Comparison of ENCODE assay signal across 11 cellular contexts in genomic region chr2:241788572-241788971, GRCh38. TPM values are rescaled to one million over a fixed set of nuclear protein-coding genes. Genes with fewer than 3 reads are reported as not detected.
DNase-seq lines count a peak whose midpoint lies in the region; ATAC-seq, FAIRE-seq and TF ChIP-seq lines count a peak whose summit lies in the region.
"Had no signal": no experiment of that assay in that cellular context is flagged by ENCODE, and none has a peak within 500 bp of the region (broad histone marks: within the 10 kb centered on the region; RNA-seq: fewer than 3 reads in every experiment).

No MANE protein-coding gene starts in this region.

- H3K9me3 ChIP-seq in OCI-LY3 (ENCODE audit: insufficient read depth, low read length) (no peaks in the 10 kb centered on the region), ascending aorta (no peaks in the 10 kb centered on the region), gastroesophageal sphincter (no peaks in the 10 kb centered on the region)

- no peak overlapping the region for H3K4me3 ChIP-seq in OCI-LY3 (ENCODE audit: low read length)
- H3K4me3 ChIP-seq in ascending aorta = no peak overlapping the region
- H3K4me3 ChIP-seq in gastroesophageal sphincter = no peak overlapping the region
- H3K4me3 ChIP-seq: lung, smooth muscle cell had no signal

- FAIRE-seq in GM19239 (lab: Jason Lieb, UNC) = peak; percentile 75

- no peak overlapping the region for H3K27ac ChIP-seq in OCI-LY3 (ENCODE audit: low read length)
- H3K27ac ChIP-seq in ascending aorta = no peak overlapping the region
- no peak overlapping the region for H3K27ac ChIP-seq in gastroesophageal sphincter
- H3K27ac ChIP-seq: HL-60 had no signal

- TF ChIP-seq CTCF in OCI-LY3 (IDR thresholded peaks at IDR 0.05; ENCODE audit: low read depth, low read length) (no peak), ascending aorta (IDR thresholded peaks at IDR 0.05) (no peak), gastroesophageal sphincter (IDR thresholded peaks at IDR 0.05) (no peak)

- peak overlapping the region; percentile 29; the same call in 1 of the 2 replicates for H3K4me2 ChIP-seq in OCI-LY3 (ENCODE audit: low read length)
- H3K4me2 ChIP-seq: smooth muscle cell had no signal

- H3K27me3 ChIP-seq in OCI-LY3 (ENCODE audit: low read depth, low read length) (no peaks in the 10 kb centered on the region), ascending aorta (no peaks in the 10 kb centered on the region), gastroesophageal sphincter (no peaks in the 10 kb centered on the region)

- H3K27ac Mint-ChIP-seq in activated naive CD4-positive, alpha-beta T cell treated with anti-CD3 and anti-CD28 coated beads, Interleukin-2, amount 50 U/mL, for 72 hours = peak overlapping the region; percentile 10 to 73
- H3K27ac Mint-ChIP-seq: T-helper 1 cell treated with Interleukin-12 subunit alpha and Interleukin-12 subunit beta and Interleukin-4 antibody, amounts not matched to agents 30 μg/mL and 1 μg/mL, for 36 hours had no signal

- peaks cover 0 to 49% of the 10 kb centered on the region in 2 donors for H3K9me3 Mint-ChIP-seq in activated naive CD4-positive, alpha-beta T cell treated with anti-CD3 and anti-CD28 coated beads, Interleukin-2, amount 50 U/mL, for 72 hours

- intact Hi-C loops in ascending aorta (cut with DNase I) = no loop called here

- DNase-seq in GM19239 (ENCODE audit: insufficient read length, low spot score) (peak; percentile 3), ascending aorta (ENCODE audit: low spot score in 2 of 2) (no peak)
- peak; percentile 43 to 75 for DNase-seq in activated naive CD4-positive, alpha-beta T cell treated with anti-CD3 and anti-CD28 coated beads, Interleukin-2, amount 50 U/mL, for 72 hours (ENCODE audit: low spot score in 2 of 2)
- peak; percentile 21 to 23 for DNase-seq in stimulated activated CD8-positive, alpha-beta memory T cell treated with anti-CD3 and anti-CD28 coated beads, Interleukin-15, amount 100 ng/mL, for 4 hours (ENCODE audit: low read depth in 2 of 2)

- TF ChIP-seq POLR2A in gastroesophageal sphincter (IDR thresholded peaks at IDR 0.05) = no peak

- H3K36me3 ChIP-seq in OCI-LY3 (replicated peaks; ENCODE audit: low read depth, low read length) (no peaks in the 10 kb centered on the region), ascending aorta (no peaks in the 10 kb centered on the region), gastroesophageal sphincter (no peaks in the 10 kb centered on the region)

- H4K20me1 ChIP-seq in OCI-LY3 (ENCODE audit: insufficient read depth, low read length) = no peaks in the 10 kb centered on the region

- peaks cover 13 to 56% of the 10 kb centered on the region in 2 donors for H3K36me3 Mint-ChIP-seq in activated naive CD4-positive, alpha-beta T cell treated with anti-CD3 and anti-CD28 coated beads, Interleukin-2, amount 50 U/mL, for 72 hours

- no peak overlapping the region for H2AFZ ChIP-seq in OCI-LY3 (ENCODE audit: low read depth, low read length)

- H3K4me1 ChIP-seq in OCI-LY3 (ENCODE audit: low read length) = peaks cover 18% of the 10 kb centered on the region
- H3K4me1 ChIP-seq in ascending aorta = peaks cover 0 to 3% of the 10 kb centered on the region in 2 donors
- no peaks in the 10 kb centered on the region for H3K4me1 ChIP-seq in gastroesophageal sphincter

- 44 to 70% methylated on average over 2 to 3 of the region's 3 CpGs for WGBS in gastroesophageal sphincter (ENCODE audit: low coverage in 1 of 2), 2 donors

- peak; percentile 92 to 99 for ATAC-seq in activated naive CD4-positive, alpha-beta T cell treated with anti-CD3 and anti-CD28 coated beads, Interleukin-2, amount 50 U/mL, for 72 hours
- ATAC-seq in GM18867 (IDR thresholded peaks at IDR 0.05; ENCODE audit: unreplicated experiment) = no peak
- ATAC-seq in gastroesophageal sphincter = no peak

- no peaks in the 10 kb centered on the region for H3K79me2 ChIP-seq in OCI-LY3 (ENCODE audit: low read length)

- H3K9ac ChIP-seq in OCI-LY3 (ENCODE audit: low read length) = no peak overlapping the region

- no peak for TF ChIP-seq EP300 in gastroesophageal sphincter (IDR thresholded peaks at IDR 0.05)

RNA-seq across cellular contexts. Expression of gene GAL3ST2, which starts 11.9 kb away (rescaled TPM):
- total RNA-seq in activated naive CD4-positive, alpha-beta T cell treated with anti-CD3 and anti-CD28 coated beads, Interleukin-2, amount 50 U/mL, for 72 hours = 1 to 10 TPM in 1 of 2 donors, under 1 TPM in 1; 0.16 to 1.1 TPM
- not detected for total RNA-seq in ascending aorta
- under 1 TPM in 1 of 4 donors, not detected in 3; 0.40 TPM for total RNA-seq in gastroesophageal sphincter
- total RNA-seq: smooth muscle cell had no signal

RNA-seq across cellular contexts. Expression of gene NEU4, which starts 20.4 kb away (rescaled TPM):
- total RNA-seq in activated naive CD4-positive, alpha-beta T cell treated with anti-CD3 and anti-CD28 coated beads, Interleukin-2, amount 50 U/mL, for 72 hours = 1 to 10 TPM; 1.1 to 1.2 TPM
- not detected for total RNA-seq in ascending aorta
- total RNA-seq in gastroesophageal sphincter = 1 to 10 TPM in 1 of 4 donors, under 1 TPM in 1, not detected in 2; 0.47 to 2.0 TPM
- total RNA-seq: smooth muscle cell had no signal

RNA-seq across cellular contexts. Expression of gene D2HGDH, which starts 54.1 kb away (rescaled TPM):
- 10 to 100 TPM; 22.1 to 38.2 TPM for total RNA-seq in activated naive CD4-positive, alpha-beta T cell treated with anti-CD3 and anti-CD28 coated beads, Interleukin-2, amount 50 U/mL, for 72 hours
- total RNA-seq in ascending aorta (22.2 TPM), gastroesophageal sphincter (10 to 100 TPM; 12.5 to 21.8 (median 13.3) TPM)

Comparison
In these comparisons a context has a peak if more than half of its experiments do, and no peak if none do; other contexts are left out.
1. DNase-seq: peak in GM19239 (single experiment), activated naive CD4-positive, alpha-beta T cell treated with anti-CD3 and anti-CD28 coated beads, Interleukin-2, amount 50 U/mL, for 72 hours (2 of 2) and stimulated activated CD8-positive, alpha-beta memory T cell treated with anti-CD3 and anti-CD28 coated beads, Interleukin-15, amount 100 ng/mL, for 4 hours (2 of 2); none in ascending aorta (0 of 2).
2. ATAC-seq: peak in activated naive CD4-positive, alpha-beta T cell treated with anti-CD3 and anti-CD28 coated beads, Interleukin-2, amount 50 U/mL, for 72 hours (2 of 2); none in GM18867 (single experiment) and gastroesophageal sphincter (single experiment).